15 cellular contexts compared by ENCODE assay signal in genomic region chr2:10931710-10932255, GRCh38. TPM values are rescaled to one million over a fixed set of nuclear protein-coding genes. Genes with fewer than 3 reads are reported as not detected.
DNase-seq lines count a peak whose midpoint lies in the region; ATAC-seq, FAIRE-seq and TF ChIP-seq lines count a peak whose summit lies in the region.
"Had no signal": no experiment of that assay in that cellular context is flagged by ENCODE, and none has a peak within 500 bp of the region (broad histone marks: within the 10 kb centered on the region; RNA-seq: fewer than 3 reads in every experiment).

No MANE protein-coding gene starts in this region.

- no peaks in the 10 kb centered on the region for H3K4me1 ChIP-seq in effector memory CD4-positive, alpha-beta T cell (ENCODE audit: control insufficient read depth, insufficient read depth, low read length, poor library complexity, severe bottlenecking)

- no peaks in the 10 kb centered on the region for H3K36me3 Mint-ChIP-seq in endothelial cell (ENCODE audit: low read depth, unreplicated experiment)
- H3K36me3 Mint-ChIP-seq in osteocyte (ENCODE audit: unreplicated experiment) = no peaks in the 10 kb centered on the region

- no peaks in the 10 kb centered on the region for H3K9me3 ChIP-seq in effector memory CD4-positive, alpha-beta T cell (ENCODE audit: control insufficient read depth, low read length)

- no peaks in the 10 kb centered on the region for H3K36me3 ChIP-seq in effector memory CD4-positive, alpha-beta T cell (ENCODE audit: control insufficient read depth, insufficient read depth, low read length)

- H3K4me1 Mint-ChIP-seq in endothelial cell (ENCODE audit: unreplicated experiment) (peaks cover 72% of the 10 kb centered on the region), osteocyte (ENCODE audit: unreplicated experiment) (peaks cover 23% of the 10 kb centered on the region)

- DNase-seq in Caki2 (ENCODE audit: low read depth) = peak; percentile 89
- peak; percentile 94 for DNase-seq in M059J (ENCODE audit: low read depth)
- no peak for DNase-seq in endothelial cell (ENCODE audit: low spot score)
- peak; percentile 78 for DNase-seq in osteocyte (ENCODE audit: extremely low spot score, unreplicated experiment)
- DNase-seq in HTR-8/SVneo (ENCODE audit: insufficient read length, low spot score) = no peak
- no peak for DNase-seq in activated CD4-positive, alpha-beta T cell treated with anti-CD3 and anti-CD28 coated beads for 4 hours
- DNase-seq in effector memory CD4-positive, alpha-beta T cell = no peak
- no peak for DNase-seq in sciatic nerve (ENCODE audit: low spot score)
- DNase-seq: activated naive CD4-positive, alpha-beta T cell; CD4-positive, alpha-beta T cell; NCI-H1436; NCI-H524; stimulated activated naive CD4-positive, alpha-beta T cell treated with Interleukin-2 at 50 U/mL for 16 hours had no signal

- no peak for FAIRE-seq in HTR-8/SVneo (lab: Jason Lieb, UNC)

- peak overlapping the region; percentile 19 for H3K27ac Mint-ChIP-seq in endothelial cell (ENCODE audit: unreplicated experiment)
- no peak overlapping the region for H3K27ac Mint-ChIP-seq in osteocyte (ENCODE audit: unreplicated experiment)
- H3K27ac Mint-ChIP-seq: CD4-positive, alpha-beta T cell had no signal

- no peak overlapping the region for H3K27ac ChIP-seq in effector memory CD4-positive, alpha-beta T cell (ENCODE audit: insufficient read depth, low read length, poor library complexity, severe bottlenecking)

- in situ Hi-C loops in Caki2 (cut with HindIII; ENCODE audit: low pct_unique_long_range_greater_than_20kb, low sequenced_read_pairs) = no loop called here

- H3K9me3 Mint-ChIP-seq in endothelial cell (ENCODE audit: unreplicated experiment) (no peaks in the 10 kb centered on the region), osteocyte (ENCODE audit: unreplicated experiment) (no peaks in the 10 kb centered on the region)
- H3K9me3 Mint-ChIP-seq: CD4-positive, alpha-beta T cell had no signal

- no peak overlapping the region for H3K4me3 ChIP-seq in effector memory CD4-positive, alpha-beta T cell (ENCODE audit: insufficient read depth, low read depth, low read length, poor library complexity, severe bottlenecking)

- intact Hi-C loops in sciatic nerve (cut with DNase I) = no loop called here

- H3K27me3 Mint-ChIP-seq in endothelial cell (ENCODE audit: unreplicated experiment) (peaks cover 18% of the 10 kb centered on the region), osteocyte (ENCODE audit: unreplicated experiment) (peaks cover 36% of the 10 kb centered on the region)

- no peak for ATAC-seq in sciatic nerve
- ATAC-seq: Right ventricle myocardium inferior had no signal

- no peak overlapping the region for H3K4me3 Mint-ChIP-seq in endothelial cell (ENCODE audit: unreplicated experiment)
- no peak overlapping the region for H3K4me3 Mint-ChIP-seq in osteocyte (ENCODE audit: unreplicated experiment)
- H3K4me3 Mint-ChIP-seq: CD4-positive, alpha-beta T cell had no signal

- TF ChIP-seq CTCF in endothelial cell (IDR thresholded peaks at IDR 0.05; ENCODE audit: unreplicated experiment) (no peak), osteocyte (IDR thresholded peaks at IDR 0.05) (no peak)

- no peaks in the 10 kb centered on the region for H3K27me3 ChIP-seq in effector memory CD4-positive, alpha-beta T cell (replicated peaks; ENCODE audit: control insufficient read depth, insufficient read depth, low read length, poor library complexity, severe bottlenecking)

RNA-seq across cellular contexts. Expression of gene KCNF1, which starts 20.0 kb away (rescaled TPM):
- 0.17 TPM in 1 of 2 replicates, not detected in the other for total RNA-seq in Caki2 (2014; rRNA removed; shearing (Covaris generic); ENCODE audit: low replicate concordance)
- 0.07 TPM in 1 of 2 replicates, not detected in the other for total RNA-seq in M059J (2014; rRNA removed; shearing (Covaris generic))
- total RNA-seq in endothelial cell (ENCODE audit: unreplicated experiment) (8.4 TPM), osteocyte (not detected in 2 replicates), sciatic nerve (0.94 TPM)
- total RNA-seq: CD4-positive, alpha-beta T cell; fibroblast of villous mesenchyme had no signal

Comparison
In these comparisons a context has a peak if more than half of its experiments do, and no peak if none do; other contexts are left out.
1. DNase-seq: peak in Caki2 (single experiment), M059J (single experiment) and osteocyte (single experiment); none in endothelial cell (single experiment), HTR-8/SVneo (single experiment), activated CD4-positive, alpha-beta T cell treated with anti-CD3 and anti-CD28 coated beads for 4 hours (0 of 2), effector memory CD4-positive, alpha-beta T cell (0 of 3) and sciatic nerve (single experiment).